ENCODE assay signal across 8 cellular contexts in the genomic region with DNA sequence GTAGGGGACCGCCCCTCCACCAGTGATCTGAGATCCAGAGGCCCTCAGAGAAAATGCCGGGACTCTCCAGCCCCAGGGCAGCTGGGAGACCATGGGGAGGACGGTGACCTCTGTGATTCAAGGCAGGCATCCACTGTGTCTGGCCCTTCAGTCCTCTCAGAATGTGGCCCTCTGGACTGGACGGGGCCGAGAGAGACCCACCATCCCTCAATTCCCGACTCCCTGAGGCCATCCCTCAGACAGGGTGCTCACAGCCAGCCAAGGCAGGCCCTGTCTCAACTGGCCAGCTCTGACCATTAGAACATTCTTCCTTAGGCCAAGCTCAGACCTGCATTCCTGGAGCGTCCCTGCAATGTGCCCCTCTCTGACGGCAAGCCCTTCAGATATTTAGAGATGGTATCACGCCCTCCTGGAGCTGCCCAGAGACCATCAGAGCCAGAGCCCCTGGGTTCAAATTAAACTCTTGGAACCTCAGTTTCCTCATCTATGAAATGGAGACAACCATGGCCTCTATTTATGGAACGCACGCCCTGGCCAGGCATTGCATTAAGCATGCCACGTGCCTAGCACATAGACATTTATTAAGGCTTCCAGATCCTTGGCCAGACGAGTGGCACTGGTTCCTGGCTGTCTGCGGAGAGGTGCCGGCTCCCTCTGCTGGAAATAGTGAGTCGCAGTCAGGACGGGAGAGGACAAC. TPM values are rescaled to one million over a fixed set of nuclear protein-coding genes. Genes with fewer than 3 reads are reported as not detected.
DNase-seq lines count a peak whose midpoint lies in the region; ATAC-seq and TF ChIP-seq lines count a peak whose summit lies in the region.

No MANE protein-coding gene starts in this region.

- peaks cover 22% of the 10 kb centered on the region for H3K4me1 Mint-ChIP-seq in nephron

- peak overlapping the region; percentile 65; the same call in 1 of the 2 replicates for H2AFZ ChIP-seq in OCI-LY3 (ENCODE audit: low read depth, low read length)

- no peak overlapping the region for H3K9ac ChIP-seq in OCI-LY3 (ENCODE audit: low read length)

- no peaks in the 10 kb centered on the region for H3K79me2 ChIP-seq in OCI-LY3 (ENCODE audit: low read length)

- no peaks in the 10 kb centered on the region for H4K20me1 ChIP-seq in OCI-LY3 (ENCODE audit: insufficient read depth, low read length)

- H3K9me3 ChIP-seq in OCI-LY3 (ENCODE audit: insufficient read depth, low read length) (no peaks in the 10 kb centered on the region), esophagus muscularis mucosa (no peaks in the 10 kb centered on the region), stomach (no peaks in the 10 kb centered on the region)

- TF ChIP-seq CTCF in OCI-LY3 (IDR thresholded peaks at IDR 0.05; ENCODE audit: low read depth, low read length) (peak; percentile 79), esophagus muscularis mucosa (IDR thresholded peaks at IDR 0.05) (peak; percentile 86 to 92 (median 89)), nephron (IDR thresholded peaks at IDR 0.05; ENCODE audit: unreplicated experiment in 3 of 3) (peak; percentile 82 to 89 (median 86)), stomach (IDR thresholded peaks at IDR 0.05) (peak in 5 of 7 experiments; percentile 74 to 97 (median 82))

- no peak for TF ChIP-seq EP300 in Ishikawa (IDR thresholded peaks at IDR 0.05; ENCODE audit: borderline replicate concordance)
- no peak for TF ChIP-seq EP300 in esophagus muscularis mucosa (IDR thresholded peaks at IDR 0.05)
- no peak for TF ChIP-seq EP300 in stomach (IDR thresholded peaks at IDR 0.05)

- no peak overlapping the region for H3K4me3 ChIP-seq in OCI-LY3 (ENCODE audit: low read length)
- H3K4me3 ChIP-seq in esophagus muscularis mucosa: no peak overlapping the region
- no peak overlapping the region for H3K4me3 ChIP-seq in stomach

- H3K9me3 Mint-ChIP-seq in nephron: no peaks in the 10 kb centered on the region

- intact Hi-C loops in esophagus muscularis mucosa (cut with DNase I) (loop anchor here (2.0 to 5.0 kb wide), 2 partner anchors 131 to 227 kb away; no protein-coding TSS in a partner anchor), stomach (cut with DNase I; ENCODE audit: low total_unique reads) (loop anchor here (5.0 to 10.0 kb wide), 2 partner anchors 131 to 229 kb away; a partner anchor contains a TSS)

- no peak overlapping the region for H3K27ac ChIP-seq in OCI-LY3 (ENCODE audit: low read length)
- no peak overlapping the region for H3K27ac ChIP-seq in esophagus muscularis mucosa (replicated peaks in 1 of 4)
- peak overlapping the region in 1 of 5 donors; percentile 24 for H3K27ac ChIP-seq in stomach

- TF ChIP-seq RAD21 in Ishikawa (IDR thresholded peaks at IDR 0.05; ENCODE audit: low read depth): peak; percentile 99

- peak overlapping the region; percentile 40 to 82 (median 55) for H3K27ac Mint-ChIP-seq in nephron

- peak; percentile 87 for DNase-seq in CD1c-positive myeloid dendritic cell (ENCODE audit: extremely low spot score)
- peak; percentile 63 for DNase-seq in activated T-cell treated with anti-CD3 and anti-CD28 coated beads for 24 hours (ENCODE audit: low read depth)
- peak; percentile 94 for DNase-seq in esophagus muscularis mucosa (ENCODE audit: extremely low spot score)
- DNase-seq in stomach: peak; percentile 86

- H3K4me1 ChIP-seq in OCI-LY3 (ENCODE audit: low read length) (peaks cover 6% of the 10 kb centered on the region; the same call in 1 of the 2 replicates), esophagus muscularis mucosa (peaks cover 7 to 21% (median 16%) of the 10 kb centered on the region in 4 donors), stomach (peaks cover 6 to 23% (median 15%) of the 10 kb centered on the region in 4 donors)

- no peaks in the 10 kb centered on the region for H3K36me3 ChIP-seq in OCI-LY3 (replicated peaks; ENCODE audit: low read depth, low read length)
- no peaks in the 10 kb centered on the region for H3K36me3 ChIP-seq in esophagus muscularis mucosa
- no peaks in the 10 kb centered on the region for H3K36me3 ChIP-seq in stomach

- no peaks in the 10 kb centered on the region for H3K36me3 Mint-ChIP-seq in nephron (ENCODE audit: low read depth)

- H3K27me3 ChIP-seq in OCI-LY3 (ENCODE audit: low read depth, low read length) (no peaks in the 10 kb centered on the region; the same call in 1 of the 2 replicates), esophagus muscularis mucosa (no peaks in the 10 kb centered on the region), stomach (no peaks in the 10 kb centered on the region)

- ATAC-seq in GM19351 (IDR thresholded peaks at IDR 0.05; ENCODE audit: unreplicated experiment): peak; percentile 79

- H3K27me3 Mint-ChIP-seq in nephron (ENCODE audit: low read depth): peaks cover 7% of the 10 kb centered on the region

- H3K4me2 ChIP-seq in OCI-LY3 (ENCODE audit: low read length): peak overlapping the region; percentile 49

- H3K4me3 Mint-ChIP-seq in nephron: no peak overlapping the region

- TF ChIP-seq POLR2A in esophagus muscularis mucosa (IDR thresholded peaks at IDR 0.05; ENCODE audit: low read depth) (no peak), stomach (IDR thresholded peaks at IDR 0.05) (no peak)

- 34% methylated on average over 10 of the region's 17 CpGs for WGBS in esophagus muscularis mucosa
- WGBS in stomach, 5 donors: 45 to 47% (median 47%) methylated on average over 11 to 17 of the region's 17 CpGs

TF ChIP-seq in Ishikawa, 13 proteins besides CTCF, POLR2A, EP300 and RAD21:
- TF ChIP-seq, protein P1, sequence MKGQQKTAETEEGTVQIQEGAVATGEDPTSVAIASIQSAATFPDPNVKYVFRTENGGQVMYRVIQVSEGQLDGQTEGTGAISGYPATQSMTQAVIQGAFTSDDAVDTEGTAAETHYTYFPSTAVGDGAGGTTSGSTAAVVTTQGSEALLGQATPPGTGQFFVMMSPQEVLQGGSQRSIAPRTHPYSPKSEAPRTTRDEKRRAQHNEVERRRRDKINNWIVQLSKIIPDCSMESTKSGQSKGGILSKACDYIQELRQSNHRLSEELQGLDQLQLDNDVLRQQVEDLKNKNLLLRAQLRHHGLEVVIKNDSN (IDR thresholded peaks at IDR 0.05): peak; percentile 59; the same call in 1 of the 2 replicates
- no peak for TF ChIP-seq CEBPB (IDR thresholded peaks at IDR 0.05)
- TF ChIP-seq, protein P2, sequence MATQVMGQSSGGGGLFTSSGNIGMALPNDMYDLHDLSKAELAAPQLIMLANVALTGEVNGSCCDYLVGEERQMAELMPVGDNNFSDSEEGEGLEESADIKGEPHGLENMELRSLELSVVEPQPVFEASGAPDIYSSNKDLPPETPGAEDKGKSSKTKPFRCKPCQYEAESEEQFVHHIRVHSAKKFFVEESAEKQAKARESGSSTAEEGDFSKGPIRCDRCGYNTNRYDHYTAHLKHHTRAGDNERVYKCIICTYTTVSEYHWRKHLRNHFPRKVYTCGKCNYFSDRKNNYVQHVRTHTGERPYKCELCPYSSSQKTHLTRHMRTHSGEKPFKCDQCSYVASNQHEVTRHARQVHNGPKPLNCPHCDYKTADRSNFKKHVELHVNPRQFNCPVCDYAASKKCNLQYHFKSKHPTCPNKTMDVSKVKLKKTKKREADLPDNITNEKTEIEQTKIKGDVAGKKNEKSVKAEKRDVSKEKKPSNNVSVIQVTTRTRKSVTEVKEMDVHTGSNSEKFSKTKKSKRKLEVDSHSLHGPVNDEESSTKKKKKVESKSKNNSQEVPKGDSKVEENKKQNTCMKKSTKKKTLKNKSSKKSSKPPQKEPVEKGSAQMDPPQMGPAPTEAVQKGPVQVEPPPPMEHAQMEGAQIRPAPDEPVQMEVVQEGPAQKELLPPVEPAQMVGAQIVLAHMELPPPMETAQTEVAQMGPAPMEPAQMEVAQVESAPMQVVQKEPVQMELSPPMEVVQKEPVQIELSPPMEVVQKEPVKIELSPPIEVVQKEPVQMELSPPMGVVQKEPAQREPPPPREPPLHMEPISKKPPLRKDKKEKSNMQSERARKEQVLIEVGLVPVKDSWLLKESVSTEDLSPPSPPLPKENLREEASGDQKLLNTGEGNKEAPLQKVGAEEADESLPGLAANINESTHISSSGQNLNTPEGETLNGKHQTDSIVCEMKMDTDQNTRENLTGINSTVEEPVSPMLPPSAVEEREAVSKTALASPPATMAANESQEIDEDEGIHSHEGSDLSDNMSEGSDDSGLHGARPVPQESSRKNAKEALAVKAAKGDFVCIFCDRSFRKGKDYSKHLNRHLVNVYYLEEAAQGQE (IDR thresholded peaks at IDR 0.05; ENCODE audit: low read depth): no peak
- no peak for TF ChIP-seq FOXM1 (IDR thresholded peaks at IDR 0.05; ENCODE audit: borderline replicate concordance, low read depth)
- TF ChIP-seq EGR1 (IDR thresholded peaks at IDR 0.05): no peak
- TF ChIP-seq CREB1 (IDR thresholded peaks at IDR 0.05; ENCODE audit: low read depth): no peak
- no peak for TF ChIP-seq TEAD4 (IDR thresholded peaks at IDR 0.05)
- TF ChIP-seq ZBTB7A (IDR thresholded peaks at IDR 0.05; ENCODE audit: low read depth): no peak
- no peak for TF ChIP-seq TAF1 (IDR thresholded peaks at IDR 0.05; ENCODE audit: low read depth)
- no peak for TF ChIP-seq NFIC (IDR thresholded peaks at IDR 0.05)
- TF ChIP-seq, protein P3, sequence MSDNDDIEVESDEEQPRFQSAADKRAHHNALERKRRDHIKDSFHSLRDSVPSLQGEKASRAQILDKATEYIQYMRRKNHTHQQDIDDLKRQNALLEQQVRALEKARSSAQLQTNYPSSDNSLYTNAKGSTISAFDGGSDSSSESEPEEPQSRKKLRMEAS (IDR thresholded peaks at IDR 0.05): peak; percentile 81
- no peak for TF ChIP-seq YY1 (IDR thresholded peaks at IDR 0.05; ENCODE audit: low read depth)
- no peak for TF ChIP-seq TCF12 (IDR thresholded peaks at IDR 0.05; ENCODE audit: low read depth)

RNA-seq across cellular contexts. Expression of a gene that starts 9.6 kb away (rescaled TPM):
- total RNA-seq in esophagus muscularis mucosa (under 1 TPM in 1 of 4 donors, not detected in 3; 0.52 TPM), stomach (100 to 1,000 TPM in 2 of 5 donors, 10 to 100 TPM in 3; 22.3 to 299 (median 85.8) TPM)
- polyA plus RNA-seq in stomach: 10 to 100 TPM in 1 of 3 donors, 1 to 10 TPM in 2; 9.5 to 40.9 (median 9.6) TPM

RNA-seq across cellular contexts. Expression of a gene that starts 32.5 kb away (rescaled TPM):
- total RNA-seq in esophagus muscularis mucosa (100 to 1,000 TPM in 1 of 4 donors, 10 to 100 TPM in 3; 64.6 to 111 (median 76.9) TPM), stomach (100 to 1,000 TPM in 2 of 5 donors, 10 to 100 TPM in 3; 32.2 to 213 (median 84.6) TPM)
- polyA plus RNA-seq in stomach: 100 to 1,000 TPM in 2 of 3 donors, 10 to 100 TPM in 1; 83.8 to 350 (median 194) TPM

Comparison
In these comparisons a context has a peak if more than half of its experiments do, and no peak if none do; other contexts are left out.
1. RNA of a gene that starts 9.6 kb away (total RNA-seq): 22.3 to 299 TPM in stomach; 0.52 TPM in esophagus muscularis mucosa; every median in the first group is over 10 times any median in the second.
2. Peak in every context shown above with its lines, with median percentiles within 50 percentile points of each other: DNase-seq and CTCF ChIP-seq.